In genomic region chr9:130824079-130824478, GRCh38 we compare ENCODE assay signal across 11 cellular contexts. TPM values are rescaled to one million over a fixed set of nuclear protein-coding genes. Genes with fewer than 3 reads are reported as not detected.
DNase-seq lines count a peak whose midpoint lies in the region; ATAC-seq and TF ChIP-seq lines count a peak whose summit lies in the region.
"Had no signal": no experiment of that assay in that cellular context is flagged by ENCODE, and none has a peak within 500 bp of the region (broad histone marks: within the 10 kb centered on the region; RNA-seq: fewer than 3 reads in every experiment).

No MANE protein-coding gene starts in this region.

- TF ChIP-seq CTCF in esophagus muscularis mucosa (IDR thresholded peaks at IDR 0.05) (no peak), neural progenitor cell (IDR thresholded peaks at IDR 0.05) (no peak), vagina (IDR thresholded peaks at IDR 0.05) (no peak)

- H3K4me1 ChIP-seq in esophagus muscularis mucosa (peaks cover 29 to 56% (median 43%) of the 10 kb centered on the region in 4 donors), neural progenitor cell (peaks cover 39% of the 10 kb centered on the region), vagina (peaks cover 31% of the 10 kb centered on the region)

- peak overlapping the region; percentile 92 for H3K27ac Mint-ChIP-seq in neural progenitor cell
- H3K27ac Mint-ChIP-seq: T-helper 17 cell had no signal

- no peak overlapping the region for H3K9ac ChIP-seq in neural progenitor cell

- H3K9me3 Mint-ChIP-seq in neural progenitor cell, result peaks cover 16% of the 10 kb centered on the region

- H3K27me3 ChIP-seq in esophagus muscularis mucosa, result no peaks in the 10 kb centered on the region
- H3K27me3 ChIP-seq in neural progenitor cell, result no peaks in the 10 kb centered on the region
- H3K27me3 ChIP-seq in vagina, result no peaks in the 10 kb centered on the region

- CTCF ChIA-PET in HEK293T (lab: Yijun Ruan, JAX), result interaction anchor here (0.6 to 1.1 kb wide), 2 partner anchors 9 to 174 kb away, joined by 3 to 4 read pairs; no protein-coding TSS in a partner anchor

- peaks cover 8% of the 10 kb centered on the region for H3K36me3 Mint-ChIP-seq in neural progenitor cell

- intact Hi-C loops in Right ventricle myocardium superior (cut with DNase I), result loop anchor here (5.0 kb wide), 1 partner anchor 37 kb away; no protein-coding TSS in a partner anchor
- intact Hi-C loops in Right ventricle myocardium inferior (cut with DNase I), result no loop called here
- intact Hi-C loops in esophagus muscularis mucosa (cut with DNase I), result no loop called here
- intact Hi-C loops in vagina (cut with DNase I), result no loop called here

- DNase-seq in Right ventricle myocardium superior, result no peak
- DNase-seq in Right ventricle myocardium inferior (ENCODE audit: missing footprints), result no peak
- DNase-seq in esophagus muscularis mucosa (ENCODE audit: extremely low spot score), result no peak
- DNase-seq in neural progenitor cell (ENCODE audit: low spot score), result no peak
- DNase-seq in vagina (ENCODE audit: extremely low spot score in 2 of 2), result no peak
- no peak for DNase-seq in HEK293T (ENCODE audit: extremely low spot score)
- no peak for DNase-seq in NCI-H1694 (lab: John Stamatoyannopoulos, UW)
- no peak for DNase-seq in cerebellar nuclear complex (lab: John Stamatoyannopoulos, UW)
- DNase-seq: activated T-cell treated with anti-CD3 and anti-CD28 coated beads for 4 hours, NCI-H446, T-helper 17 cell had no signal

- H3K27me3 Mint-ChIP-seq in neural progenitor cell (ENCODE audit: insufficient read depth, low read depth), result peaks cover 4% of the 10 kb centered on the region
- H3K27me3 Mint-ChIP-seq: T-helper 17 cell had no signal

- peak overlapping the region; percentile 72 for H3K4me3 Mint-ChIP-seq in neural progenitor cell
- H3K4me3 Mint-ChIP-seq: T-helper 17 cell had no signal

- no peak overlapping the region for H3K4me3 ChIP-seq in esophagus muscularis mucosa
- peak overlapping the region; percentile 30 for H3K4me3 ChIP-seq in neural progenitor cell
- H3K4me3 ChIP-seq in vagina, result no peak overlapping the region

- peaks cover 45% of the 10 kb centered on the region for H3F3A ChIP-seq in neural progenitor cell (ENCODE audit: low read depth)

- H2AFZ ChIP-seq in neural progenitor cell (replicated peaks), result peak overlapping the region; percentile 4

- no peaks in the 10 kb centered on the region for H3K36me3 ChIP-seq in esophagus muscularis mucosa
- H3K36me3 ChIP-seq in neural progenitor cell, result no peaks in the 10 kb centered on the region
- H3K36me3 ChIP-seq in vagina, result no peaks in the 10 kb centered on the region

- H3K27ac ChIP-seq in esophagus muscularis mucosa (replicated peaks in 1 of 4) (peak overlapping the region; percentile 68 to 76 (median 72)), neural progenitor cell (peak overlapping the region; percentile 95), vagina (peak overlapping the region; percentile 88)

- H3K79me2 ChIP-seq in neural progenitor cell (ENCODE audit: low read depth), result peaks cover 75% of the 10 kb centered on the region

- no peak for TF ChIP-seq EP300 in esophagus muscularis mucosa (IDR thresholded peaks at IDR 0.05)

- POLR2A ChIA-PET in HEK293T (lab: Yijun Ruan, JAX), result interaction anchor here (0.7 to 1.6 kb wide), 3 partner anchors 9 to 16 kb away, joined by 3 to 6 read pairs (median 3); no protein-coding TSS in a partner anchor

- TF ChIP-seq POLR2A in esophagus muscularis mucosa (IDR thresholded peaks at IDR 0.05; ENCODE audit: low read depth) (no peak), vagina (IDR thresholded peaks at IDR 0.05) (no peak)

- peaks cover 46% of the 10 kb centered on the region for H3K4me1 Mint-ChIP-seq in neural progenitor cell

- peak overlapping the region; percentile 75 for H3K4me2 ChIP-seq in neural progenitor cell

- ATAC-seq in Right ventricle myocardium superior (ENCODE audit: poor library complexity) (peak; percentile 24), Right ventricle myocardium inferior (no peak)
- ATAC-seq: T-helper 17 cell had no signal

- 44% methylated on average over 2 of the region's 2 CpGs for WGBS in esophagus muscularis mucosa

- no peaks in the 10 kb centered on the region for H4K20me1 ChIP-seq in neural progenitor cell (ENCODE audit: low read depth)

- no peaks in the 10 kb centered on the region for H3K9me3 ChIP-seq in esophagus muscularis mucosa
- peaks cover 8% of the 10 kb centered on the region for H3K9me3 ChIP-seq in neural progenitor cell (ENCODE audit: low read depth)
- H3K9me3 ChIP-seq in vagina, result no peaks in the 10 kb centered on the region

TF ChIP-seq in HEK293T, 16 proteins besides CTCF, POLR2A, EP300 and RAD21:
- no peak for TF ChIP-seq BHLHE40 (IDR thresholded peaks at IDR 0.05; ENCODE audit: borderline replicate concordance)
- TF ChIP-seq PKNOX1 (IDR thresholded peaks at IDR 0.05), result no peak
- TF ChIP-seq LEF1 (IDR thresholded peaks at IDR 0.05; ENCODE audit: borderline replicate concordance), result no peak
- TF ChIP-seq ARNT (IDR thresholded peaks at IDR 0.05), result no peak
- TF ChIP-seq TARDBP (IDR thresholded peaks at IDR 0.05), result no peak
- TF ChIP-seq FOXK2 (IDR thresholded peaks at IDR 0.05), result no peak
- TF ChIP-seq FOXM1 (IDR thresholded peaks at IDR 0.05; ENCODE audit: borderline replicate concordance), result no peak
- no peak for TF ChIP-seq HDGF (IDR thresholded peaks at IDR 0.05; ENCODE audit: borderline replicate concordance)
- no peak for TF ChIP-seq SUZ12 (IDR thresholded peaks at IDR 0.05)
- no peak for TF ChIP-seq ELF4 (IDR thresholded peaks at IDR 0.05)
- TF ChIP-seq CTBP1 (IDR thresholded peaks at IDR 0.05; ENCODE audit: borderline replicate concordance), result no peak
- no peak for TF ChIP-seq FOXA1 (IDR thresholded peaks at IDR 0.05)
- TF ChIP-seq NFRKB (IDR thresholded peaks at IDR 0.05), result no peak
- TF ChIP-seq ZNF384 (IDR thresholded peaks at IDR 0.05), result no peak
- TF ChIP-seq SP1 (IDR thresholded peaks at IDR 0.05), result no peak
- TF ChIP-seq L3MBTL2 (conservative IDR thresholded peaks at IDR 0.05), result no peak

RNA-seq across cellular contexts. Expression of gene ABL1, which starts 11.0 kb away (rescaled TPM):
- total RNA-seq in Right ventricle myocardium superior (31.5 TPM), Right ventricle myocardium inferior (33.0 TPM), esophagus muscularis mucosa (100 to 1,000 TPM in 3 of 4 donors, 10 to 100 TPM in 1; 90.9 to 151 (median 133) TPM), neural progenitor cell (ENCODE audit: low replicate concordance) (38.4 and 74.0 TPM in 2 replicates), vagina (68.5 TPM)
